Comparison of ENCODE assay signal across 16 cellular contexts in the genomic region with DNA sequence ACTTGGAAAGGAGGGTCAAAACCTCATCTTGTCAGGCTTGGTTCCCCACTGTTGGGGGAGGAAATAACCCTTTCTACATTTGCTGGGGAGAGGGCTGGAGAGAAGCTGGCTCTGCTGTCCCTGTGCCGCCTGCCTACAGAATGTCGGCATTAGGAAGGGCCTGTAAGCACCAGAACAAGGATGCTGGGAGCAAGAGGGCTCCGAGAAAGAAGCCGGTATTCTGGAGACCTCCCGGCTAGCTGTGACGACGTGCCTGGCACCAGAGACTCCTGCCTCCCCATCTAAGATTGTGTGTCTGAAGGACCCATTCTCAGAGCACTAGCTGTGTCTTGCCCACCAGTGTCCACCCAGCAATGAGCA. TPM values are rescaled to one million over a fixed set of nuclear protein-coding genes. Genes with fewer than 3 reads are reported as not detected.
DNase-seq lines count a peak whose midpoint lies in the region; ATAC-seq and TF ChIP-seq lines count a peak whose summit lies in the region.
"Had no signal": no experiment of that assay in that cellular context is flagged by ENCODE, and none has a peak within 500 bp of the region (broad histone marks: within the 10 kb centered on the region; RNA-seq: fewer than 3 reads in every experiment).

No MANE protein-coding gene starts in this region.

- H3K9ac ChIP-seq in skeletal muscle tissue (ENCODE audit: low read depth in 1 of 3, low read length in 3 of 3): no peak overlapping the region

- H3K4me1 Mint-ChIP-seq in chondrocyte (ENCODE audit: low read depth) (peaks cover 26% of the 10 kb centered on the region), mesothelial cell of epicardium (peaks cover 19% of the 10 kb centered on the region)
- H3K4me1 Mint-ChIP-seq: CD8-positive, alpha-beta memory T cell had no signal

- H3K4me3 ChIP-seq in SJCRH30 (peak overlapping the region; percentile 51), skeletal muscle tissue (ENCODE audit: low read length in 3 of 3) (no peak overlapping the region)

- no peak for ATAC-seq in HG02610 (IDR thresholded peaks at IDR 0.05; ENCODE audit: unreplicated experiment)
- ATAC-seq in HG02938 (IDR thresholded peaks at IDR 0.05; ENCODE audit: unreplicated experiment): no peak

- H3K27ac Mint-ChIP-seq in chondrocyte (ENCODE audit: unreplicated experiment) (peak overlapping the region; percentile 89), mesothelial cell of epicardium (peak overlapping the region; percentile 93)
- H3K27ac Mint-ChIP-seq: CD8-positive, alpha-beta memory T cell; T-helper 1 cell treated with Interleukin-12 subunit alpha and Interleukin-12 subunit beta and Interleukin-4 antibody, amounts not matched to agents 30 μg/mL and 1 μg/mL, for 36 hours had no signal

- no peak overlapping the region for H3K4me3 Mint-ChIP-seq in chondrocyte (ENCODE audit: unreplicated experiment)
- no peak overlapping the region for H3K4me3 Mint-ChIP-seq in mesothelial cell of epicardium
- H3K4me3 Mint-ChIP-seq: CD8-positive, alpha-beta memory T cell; T-helper 1 cell treated with Interleukin-12 subunit alpha and Interleukin-12 subunit beta and Interleukin-4 antibody, amounts not matched to agents 30 μg/mL and 1 μg/mL, for 36 hours had no signal

- H3K27me3 ChIP-seq in SJCRH30 (no peaks in the 10 kb centered on the region), skeletal muscle tissue (ENCODE audit: control insufficient read depth in 3 of 3, insufficient read depth in 3 of 3, low read length in 3 of 3) (peaks cover 0 to 11% (median 0%) of the 10 kb centered on the region in 3 donors)

- TF ChIP-seq CTCF in chondrocyte (IDR thresholded peaks at IDR 0.05): no peak
- no peak for TF ChIP-seq CTCF in mesothelial cell of epicardium (IDR thresholded peaks at IDR 0.05; ENCODE audit: unreplicated experiment)

- no peaks in the 10 kb centered on the region for H3K27me3 Mint-ChIP-seq in chondrocyte (ENCODE audit: low read depth)
- H3K27me3 Mint-ChIP-seq in mesothelial cell of epicardium (ENCODE audit: low read depth): no peaks in the 10 kb centered on the region

- DNase-seq in SJCRH30 (no peak), chondrocyte (ENCODE audit: low spot score) (no peak), mesothelial cell of epicardium (ENCODE audit: low spot score in 2 of 2, unreplicated experiment in 2 of 2) (no peak), SIG-M5 (lab: John Stamatoyannopoulos, UW) (no peak)
- no peak for DNase-seq in activated CD8-positive, alpha-beta memory T cell treated with anti-CD3 and anti-CD28 coated beads, Interleukin-2, amount 50 U/mL, for 4 hours
- DNase-seq: activated gamma-delta T cell treated with Interleukin-2 at 50 U/mL for 16 hours; activated T-cell treated with anti-CD3 and anti-CD28 coated beads for 4 hours; CD8-positive, alpha-beta memory T cell; DMS79; NCI-H1436; SHP77; stimulated activated CD4-positive, alpha-beta T cell treated with anti-CD3 and anti-CD28 coated beads, Interleukin-4, amount 100 ng/mL, for 1 hour had no signal

- H3K9me3 ChIP-seq in SJCRH30 (replicated peaks): no peaks in the 10 kb centered on the region
- no peaks in the 10 kb centered on the region for H3K9me3 ChIP-seq in skeletal muscle tissue (ENCODE audit: control insufficient read depth in 3 of 3, low read length in 3 of 3)

- no peaks in the 10 kb centered on the region for H3K36me3 ChIP-seq in SJCRH30
- H3K36me3 ChIP-seq in skeletal muscle tissue (ENCODE audit: control insufficient read depth in 3 of 3, insufficient read depth in 3 of 3, low read length in 3 of 3): no peaks in the 10 kb centered on the region

- H3K36me3 Mint-ChIP-seq in chondrocyte (ENCODE audit: low read depth) (no peaks in the 10 kb centered on the region), mesothelial cell of epicardium (no peaks in the 10 kb centered on the region)
- H3K36me3 Mint-ChIP-seq: CD8-positive, alpha-beta memory T cell had no signal

- H3K27ac ChIP-seq in SJCRH30 (peak overlapping the region; percentile 95), skeletal muscle tissue (ENCODE audit: low read depth, low read length) (peak overlapping the region; percentile 14)

- H3K4me1 ChIP-seq in SJCRH30 (peaks cover 44% of the 10 kb centered on the region), skeletal muscle tissue (ENCODE audit: control insufficient read depth in 3 of 3, insufficient read depth in 3 of 3, low read length in 3 of 3) (peaks cover 27 to 29% (median 29%) of the 10 kb centered on the region in 3 donors)

- H3K9me3 Mint-ChIP-seq in chondrocyte (ENCODE audit: low read depth) (no peaks in the 10 kb centered on the region), mesothelial cell of epicardium (no peaks in the 10 kb centered on the region)
- H3K9me3 Mint-ChIP-seq: CD8-positive, alpha-beta memory T cell; T-helper 1 cell treated with Interleukin-12 subunit alpha and Interleukin-12 subunit beta and Interleukin-4 antibody, amounts not matched to agents 30 μg/mL and 1 μg/mL, for 36 hours had no signal

RNA-seq across cellular contexts. Expression of a gene that starts 6.8 kb away (rescaled TPM):
- 5.8 and 5.9 TPM in 2 replicates for total RNA-seq in SJCRH30 (2014; rRNA removed; shearing (Covaris generic))
- total RNA-seq in chondrocyte (not detected in 3 replicates), mesothelial cell of epicardium (not detected in 3 replicates), skeletal muscle tissue (under 0.01 TPM)
- total RNA-seq: CD8-positive, alpha-beta memory T cell had no signal

RNA-seq across cellular contexts. Expression of a gene that starts 17.0 kb away (rescaled TPM):
- total RNA-seq in SJCRH30 (2014; rRNA removed; shearing (Covaris generic)): 67.5 and 73.2 TPM in 2 replicates
- total RNA-seq in chondrocyte: 4.3 to 6.6 TPM (median 6.5 TPM) in 3 replicates
- 15.8 to 18.3 TPM (median 17.6 TPM) in 3 replicates for total RNA-seq in mesothelial cell of epicardium
- 1.6 TPM for total RNA-seq in skeletal muscle tissue

RNA-seq across cellular contexts. Expression of a gene that starts 50.6 kb away (rescaled TPM):
- 2.6 and 4.0 TPM in 2 replicates for total RNA-seq in SJCRH30 (2014; rRNA removed; shearing (Covaris generic))
- total RNA-seq in chondrocyte (8.6 to 10.3 TPM (median 9.9 TPM) in 3 replicates), mesothelial cell of epicardium (24.9 to 27.1 TPM (median 25.0 TPM) in 3 replicates), skeletal muscle tissue (1.6 TPM)
